Comparison of ENCODE assay signal across 11 cellular contexts in the genomic region with DNA sequence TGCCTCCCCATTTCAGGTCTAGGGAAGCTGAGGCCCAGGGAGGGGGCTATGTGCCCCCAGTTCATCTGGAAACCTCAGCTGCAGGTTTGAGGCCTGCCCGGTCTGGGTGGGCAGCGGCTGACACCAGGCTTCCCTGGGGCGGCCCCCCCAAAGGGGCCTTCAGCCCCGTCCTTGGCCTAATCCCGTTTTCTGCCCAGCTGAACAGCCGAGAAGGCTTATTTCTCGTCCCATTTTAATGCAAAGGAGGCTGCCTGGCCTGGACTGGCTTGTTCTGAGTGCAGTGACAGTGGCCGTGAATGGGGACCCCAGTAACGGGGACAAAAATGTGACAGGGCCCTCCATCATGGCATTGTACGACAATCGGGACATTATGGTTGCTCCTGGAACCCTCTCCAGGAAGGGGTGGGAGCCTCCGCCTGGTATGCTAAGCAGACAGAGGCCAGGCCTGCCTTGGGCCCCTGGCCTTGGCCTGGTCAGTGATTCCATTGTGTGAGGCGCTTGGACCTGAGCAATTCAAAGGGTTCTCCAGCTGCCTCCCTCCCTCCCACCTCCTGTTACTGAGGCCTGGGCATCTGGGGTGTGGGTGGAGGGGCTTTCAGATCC.
"Had no signal": no experiment of that assay in that cellular context is flagged by ENCODE, and none has a peak within 500 bp of the region (broad histone marks: within the 10 kb centered on the region; RNA-seq: fewer than 3 reads in every experiment).

No MANE protein-coding gene starts in this region.

- H3K36me3 Mint-ChIP-seq: activated naive CD8-positive, alpha-beta T cell treated with anti-CD3 and anti-CD28 coated beads, Interleukin-2, amount 10 ng/mL, durations not matched to agents 7 days and 5 days; naive thymus-derived CD8-positive, alpha-beta T cell had no signal

- H3K27ac ChIP-seq: gastrocnemius medialis had no signal

- H3K9me3 Mint-ChIP-seq: activated CD4-positive, alpha-beta T cell treated with anti-CD3 and anti-CD28 coated beads, Interleukin-2, amount 10 ng/mL, durations not matched to agents 7 days and 5 days; activated naive CD8-positive, alpha-beta T cell treated with anti-CD3 and anti-CD28 coated beads, Interleukin-2, amount 10 ng/mL, durations not matched to agents 7 days and 5 days; activated T-helper 1 cell treated with anti-CD3 and anti-CD28 coated beads, Interleukin-12 subunit alpha, Interleukin-12 subunit beta, Interleukin-2, Interleukin-4 antibody, amounts not matched to agents 30 ng/mL and 10 ng/mL and 1 ng/mL, durations not matched to agents 14 hours and 24 hours and 36 hours; naive thymus-derived CD8-positive, alpha-beta T cell had no signal

- H3K9me3 ChIP-seq: gastrocnemius medialis had no signal

- H3K4me1 Mint-ChIP-seq: activated CD4-positive, alpha-beta T cell treated with anti-CD3 and anti-CD28 coated beads, Interleukin-2, amount 10 ng/mL, durations not matched to agents 7 days and 5 days; activated naive CD8-positive, alpha-beta T cell treated with anti-CD3 and anti-CD28 coated beads, Interleukin-2, amount 10 ng/mL, durations not matched to agents 7 days and 5 days had no signal

- DNase-seq: activated CD4-positive, alpha-beta T cell treated with anti-CD3 and anti-CD28 coated beads, Interleukin-2, amount 10 ng/mL, durations not matched to agents 7 days and 5 days; activated naive CD4-positive, alpha-beta T cell; activated naive CD8-positive, alpha-beta T cell treated with anti-CD3 and anti-CD28 coated beads, Interleukin-2, amount 10 ng/mL, durations not matched to agents 7 days and 5 days; cerebellar nuclear complex; dermis blood vessel endothelial cell; gastrocnemius medialis; islet precursor cell; mammary epithelial cell; stimulated activated CD4-positive, alpha-beta T cell treated with anti-CD3 and anti-CD28 coated beads, Interleukin-1b, Interleukin-23, amount 100 ng/mL, for 48 hours had no signal

- H3K36me3 ChIP-seq: gastrocnemius medialis had no signal

- H3K4me3 Mint-ChIP-seq: activated CD4-positive, alpha-beta T cell treated with anti-CD3 and anti-CD28 coated beads, Interleukin-2, amount 10 ng/mL, durations not matched to agents 7 days and 5 days; activated naive CD8-positive, alpha-beta T cell treated with anti-CD3 and anti-CD28 coated beads, Interleukin-2, amount 10 ng/mL, durations not matched to agents 7 days and 5 days; activated T-helper 1 cell treated with anti-CD3 and anti-CD28 coated beads, Interleukin-12 subunit alpha, Interleukin-12 subunit beta, Interleukin-2, Interleukin-4 antibody, amounts not matched to agents 30 ng/mL and 10 ng/mL and 1 ng/mL, durations not matched to agents 14 hours and 24 hours and 36 hours; naive thymus-derived CD8-positive, alpha-beta T cell had no signal

- H3K4me3 ChIP-seq: gastrocnemius medialis had no signal

- ATAC-seq: gastrocnemius medialis; naive thymus-derived CD8-positive, alpha-beta T cell had no signal

- H3K27ac Mint-ChIP-seq: activated CD4-positive, alpha-beta T cell treated with anti-CD3 and anti-CD28 coated beads, Interleukin-2, amount 10 ng/mL, durations not matched to agents 7 days and 5 days; activated naive CD8-positive, alpha-beta T cell treated with anti-CD3 and anti-CD28 coated beads, Interleukin-2, amount 10 ng/mL, durations not matched to agents 7 days and 5 days; activated T-helper 1 cell treated with anti-CD3 and anti-CD28 coated beads, Interleukin-12 subunit alpha, Interleukin-12 subunit beta, Interleukin-2, Interleukin-4 antibody, amounts not matched to agents 30 ng/mL and 10 ng/mL and 1 ng/mL, durations not matched to agents 14 hours and 24 hours and 36 hours; naive thymus-derived CD8-positive, alpha-beta T cell had no signal
